Comparison of ENCODE assay signal across 24 cellular contexts in the genomic region with DNA sequence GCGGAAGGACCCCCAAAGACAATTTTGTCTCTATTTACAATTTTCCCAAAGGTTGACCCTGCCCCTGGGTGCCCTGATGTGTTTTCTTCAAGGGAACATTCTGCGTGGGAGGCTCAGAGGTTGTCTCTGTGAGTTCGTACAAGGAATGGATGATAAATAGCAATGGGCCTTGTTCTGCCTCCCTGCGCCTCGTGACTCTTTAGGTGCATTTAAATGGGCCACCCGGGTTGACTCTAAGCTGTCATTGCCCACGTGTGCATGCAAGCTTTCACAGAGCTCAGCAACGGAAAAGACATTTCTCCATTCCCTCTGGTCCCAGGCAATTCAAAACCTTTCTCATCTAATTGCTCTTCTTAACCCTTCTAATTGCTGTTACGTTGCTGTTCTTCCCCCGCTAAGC.
"Had no signal": no experiment of that assay in that cellular context is flagged by ENCODE, and none has a peak within 500 bp of the region (broad histone marks: within the 10 kb centered on the region; RNA-seq: fewer than 3 reads in every experiment).

No MANE protein-coding gene starts in this region.

- H3K27me3 ChIP-seq: Peyer's patch had no signal

- H3K27ac Mint-ChIP-seq: activated CD4-positive, alpha-beta memory T cell treated with anti-CD3 and anti-CD28 coated beads for 36 hours; activated CD4-positive, alpha-beta T cell treated with anti-CD3 and anti-CD28 coated beads, Interleukin-2, amount 10 ng/mL, durations not matched to agents 7 days and 5 days; activated naive CD4-positive, alpha-beta T cell treated with anti-CD3 and anti-CD28 coated beads, Interleukin-2, amount 50 U/mL, for 72 hours; activated naive CD8-positive, alpha-beta T cell treated with anti-CD3 and anti-CD28 coated beads, Interleukin-2, amount 50 U/mL, for 24 hours; T-helper 1 cell treated with Interleukin-12 subunit alpha and Interleukin-12 subunit beta and Interleukin-4 antibody, amounts not matched to agents 30 μg/mL and 1 μg/mL, for 36 hours had no signal

- H3K27ac ChIP-seq: Peyer's patch, RWPE1, SJSA1 had no signal

- H3K36me3 Mint-ChIP-seq: activated CD4-positive, alpha-beta memory T cell treated with anti-CD3 and anti-CD28 coated beads for 36 hours; activated naive CD4-positive, alpha-beta T cell treated with anti-CD3 and anti-CD28 coated beads, Interleukin-2, amount 50 U/mL, for 72 hours; brain had no signal

- H3K27me3 Mint-ChIP-seq: activated CD4-positive, alpha-beta memory T cell treated with anti-CD3 and anti-CD28 coated beads for 36 hours; activated naive CD8-positive, alpha-beta T cell treated with anti-CD3 and anti-CD28 coated beads, Interleukin-2, amount 50 U/mL, for 24 hours had no signal

- H3K4me1 Mint-ChIP-seq: activated naive CD8-positive, alpha-beta T cell treated with anti-CD3 and anti-CD28 coated beads, Interleukin-2, amount 50 U/mL, for 24 hours had no signal

- H3K4me3 ChIP-seq: Peyer's patch, SJSA1 had no signal

- H3K9me3 Mint-ChIP-seq: activated CD4-positive, alpha-beta memory T cell treated with anti-CD3 and anti-CD28 coated beads for 36 hours; activated CD4-positive, alpha-beta T cell treated with anti-CD3 and anti-CD28 coated beads, Interleukin-2, amount 10 ng/mL, durations not matched to agents 7 days and 5 days; activated naive CD8-positive, alpha-beta T cell treated with anti-CD3 and anti-CD28 coated beads, Interleukin-2, amount 50 U/mL, for 24 hours; activated T-cell treated with anti-CD3 and anti-CD28 coated beads, Interleukin-2, amount 50 U/mL, for 4 hours; central memory CD8-positive, alpha-beta T cell; T-helper 1 cell treated with Interleukin-12 subunit alpha and Interleukin-12 subunit beta and Interleukin-4 antibody, amounts not matched to agents 30 μg/mL and 1 μg/mL, for 36 hours had no signal

- H3K36me3 ChIP-seq: Peyer's patch, SJSA1 had no signal

- DNase-seq: activated CD4-positive, alpha-beta memory T cell treated with anti-CD3 and anti-CD28 coated beads for 36 hours; activated CD4-positive, alpha-beta T cell treated with anti-CD3 and anti-CD28 coated beads, Interleukin-2, amount 10 ng/mL, durations not matched to agents 7 days and 5 days; activated CD4-positive, CD25-positive, alpha-beta regulatory T cell; activated CD8-positive, alpha-beta memory T cell treated with anti-CD3 and anti-CD28 coated beads for 24 hours; activated effector memory CD4-positive, alpha-beta T cell treated with anti-CD3 and anti-CD28 coated beads, Interleukin-2, amount 50 U/mL, for 16 hours; activated naive CD4-positive, alpha-beta T cell treated with Interleukin-2 at 50 U/mL for 16 hours; activated naive CD8-positive, alpha-beta T cell treated with anti-CD3 and anti-CD28 coated beads, Interleukin-2, amount 50 U/mL, for 24 hours; activated T-cell treated with anti-CD3 and anti-CD28 coated beads, Interleukin-2, amount 50 U/mL, for 4 hours; amygdala; NCI-H146; NCI-H187 treated with DMSO at 0.1 percent for 48 hours; NCI-H2081 treated with DMSO at 0.1 percent for 48 hours; NCI-H446; NCI-H524; Peyer's patch; Right ventricle myocardium superior; SW 1271 had no signal

- ATAC-seq: activated naive CD4-positive, alpha-beta T cell treated with anti-CD3 and anti-CD28 coated beads, Interleukin-2, amount 50 U/mL, for 72 hours; activated naive CD8-positive, alpha-beta T cell treated with anti-CD3 and anti-CD28 coated beads, Interleukin-2, amount 50 U/mL, for 24 hours; activated T-cell treated with anti-CD3 and anti-CD28 coated beads, Interleukin-2, amount 50 U/mL, for 4 hours; SK-N-SH treated with all-trans-retinoic acid at 6 μM for 48 hours had no signal

- H3K9me3 ChIP-seq: Peyer's patch, SJSA1 had no signal

- H3K4me1 ChIP-seq: SJSA1 had no signal

- H3K4me3 Mint-ChIP-seq: activated CD4-positive, alpha-beta memory T cell treated with anti-CD3 and anti-CD28 coated beads for 36 hours; activated CD4-positive, alpha-beta T cell treated with anti-CD3 and anti-CD28 coated beads, Interleukin-2, amount 10 ng/mL, durations not matched to agents 7 days and 5 days; activated naive CD8-positive, alpha-beta T cell treated with anti-CD3 and anti-CD28 coated beads, Interleukin-2, amount 50 U/mL, for 24 hours; activated T-cell treated with anti-CD3 and anti-CD28 coated beads, Interleukin-2, amount 50 U/mL, for 4 hours; brain; central memory CD8-positive, alpha-beta T cell; T-helper 1 cell treated with Interleukin-12 subunit alpha and Interleukin-12 subunit beta and Interleukin-4 antibody, amounts not matched to agents 30 μg/mL and 1 μg/mL, for 36 hours had no signal
